Comparison of ENCODE assay signal across 3 cellular contexts in the genomic region with DNA sequence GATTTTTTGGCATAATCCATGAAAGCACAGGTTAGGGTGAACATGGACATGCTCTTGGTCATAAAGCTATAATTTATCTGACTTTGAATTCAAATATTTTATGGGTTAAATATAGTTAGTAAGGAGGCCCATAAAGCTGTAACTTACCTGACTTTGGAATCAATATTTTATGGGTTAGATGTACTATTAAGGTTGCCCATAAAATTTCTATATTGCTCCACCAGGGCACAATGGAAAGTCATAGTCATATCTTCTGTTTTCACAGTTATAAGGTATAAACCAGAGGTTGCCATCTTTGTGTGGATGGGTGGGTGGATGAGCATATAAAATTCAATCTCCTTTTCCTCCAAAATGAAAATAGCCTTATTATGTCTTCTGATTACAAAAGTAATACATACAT.
"Had no signal": no experiment of that assay in that cellular context is flagged by ENCODE, and none has a peak within 500 bp of the region (broad histone marks: within the 10 kb centered on the region; RNA-seq: fewer than 3 reads in every experiment).

No MANE protein-coding gene starts in this region.

- H3K4me3 ChIP-seq: GM12878 had no signal

- DNase-seq: GDM1, GF-D8 had no signal

- ATAC-seq: GM12878 had no signal
